In the genomic region with DNA sequence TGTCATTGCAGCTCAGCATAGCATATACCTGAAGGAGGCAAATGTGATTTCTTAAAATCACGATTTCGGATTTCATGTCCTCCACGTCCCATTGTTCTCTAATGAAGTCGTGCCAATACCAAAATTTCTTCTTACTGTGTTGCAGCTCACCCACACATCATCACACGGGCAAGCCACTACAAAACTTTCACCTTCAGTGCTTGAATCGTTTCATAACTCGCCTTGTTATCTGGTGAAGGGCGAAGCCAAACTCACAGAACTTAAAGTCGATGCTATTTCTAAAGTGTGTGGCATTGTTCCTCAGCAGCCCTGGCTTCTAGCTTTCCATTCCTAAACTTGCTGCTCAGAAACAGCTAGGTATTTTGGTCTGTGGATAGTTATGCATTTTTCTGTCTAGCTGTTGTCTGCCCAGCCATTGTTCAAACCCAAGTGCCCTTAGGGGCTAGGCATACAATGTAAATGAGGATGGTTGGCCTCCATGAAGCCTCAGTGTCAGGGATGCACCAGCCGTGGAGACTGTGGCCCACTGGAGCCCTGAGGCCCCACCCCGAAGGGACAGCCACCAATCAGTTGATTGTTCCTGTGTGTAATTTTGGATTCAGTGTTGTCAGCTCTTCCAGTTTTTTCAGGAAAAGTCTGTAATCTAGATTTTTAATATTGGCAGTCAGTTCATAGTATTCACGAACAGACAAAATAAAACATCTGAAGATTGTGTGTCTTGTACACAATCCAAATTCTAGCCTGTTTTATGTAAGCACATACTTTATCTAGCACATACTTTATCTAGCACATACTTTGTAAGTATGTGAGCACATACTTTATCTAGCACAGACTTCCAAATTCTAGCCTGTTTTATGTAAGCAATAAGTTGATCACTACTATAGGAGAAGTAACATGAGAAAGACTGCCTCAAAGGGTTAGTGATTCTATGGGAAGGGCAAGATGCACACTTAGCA, we compare ENCODE assay signal across 19 cellular contexts.
A peak's percentile ranks its signal among the peaks of the same experiment; 100 is the strongest.
DNase-seq lines count a peak whose midpoint lies in the region; ATAC-seq and TF ChIP-seq lines count a peak whose summit lies in the region.
"Had no signal": no experiment of that assay in that cellular context is flagged by ENCODE, and none has a peak within 500 bp of the region (broad histone marks: within the 10 kb centered on the region; RNA-seq: fewer than 3 reads in every experiment).

No MANE protein-coding gene starts in this region.

- DNase-seq in esophagus muscularis mucosa (ENCODE audit: extremely low spot score) (no peak), erythroblast (lab: John Stamatoyannopoulos, UW) (no peak)
- DNase-seq: activated CD4-positive, alpha-beta T cell treated with anti-CD3 and anti-CD28 coated beads for 48 hours; activated CD8-positive, alpha-beta memory T cell treated with anti-CD3 and anti-CD28 coated beads, Interleukin-2, amount 50 U/mL, for 4 hours; activated effector memory CD4-positive, alpha-beta T cell treated with anti-CD3 and anti-CD28 coated beads, Interleukin-2, amount 50 U/mL, for 16 hours; anterior cingulate cortex; cortex of kidney; NCI-H1105 treated with DMSO at 0.1 percent for 48 hours; NCI-H748 treated with DMSO at 0.1 percent for 48 hours; occipital lobe; OCI-M1; testis had no signal

- TF ChIP-seq CTCF in esophagus muscularis mucosa (IDR thresholded peaks at IDR 0.05) = no peak
- TF ChIP-seq CTCF in liver (IDR thresholded peaks at IDR 0.05; ENCODE audit: low read depth, low read length, missing input control) = no peak

- H3K9me3 ChIP-seq in esophagus muscularis mucosa (no peaks in the 10 kb centered on the region), liver (ENCODE audit: control insufficient read depth in 4 of 4, low read length in 3 of 4) (no peaks in the 10 kb centered on the region), stomach smooth muscle (ENCODE audit: control insufficient read depth in 2 of 2, low read length in 2 of 2) (no peaks in the 10 kb centered on the region)
- H3K9me3 ChIP-seq: testis had no signal

- H3K4me3 ChIP-seq in esophagus muscularis mucosa = no peak overlapping the region
- no peak overlapping the region for H3K4me3 ChIP-seq in liver (ENCODE audit: low read depth in 1 of 3, low read length in 3 of 3)
- H3K4me3 ChIP-seq in stomach smooth muscle (ENCODE audit: low read length in 2 of 2) = peak overlapping the region in 1 of 2 donors; percentile 15
- H3K4me3 ChIP-seq: skin epidermis, testis had no signal

- ATAC-seq in GM21528 (IDR thresholded peaks at IDR 0.05; ENCODE audit: low FRiP score, unreplicated experiment) (no peak), GM19397 (IDR thresholded peaks at IDR 0.05; ENCODE audit: unreplicated experiment) (no peak)

- H3K27me3 ChIP-seq in esophagus muscularis mucosa (no peaks in the 10 kb centered on the region), liver (ENCODE audit: control insufficient read depth in 4 of 4, insufficient read depth in 4 of 4, low read length in 3 of 4) (no peaks in the 10 kb centered on the region), stomach smooth muscle (ENCODE audit: control insufficient read depth in 1 of 2, insufficient read depth in 2 of 2, low read length in 2 of 2) (no peaks in the 10 kb centered on the region)
- H3K27me3 ChIP-seq: testis had no signal

- TF ChIP-seq POLR2A in esophagus muscularis mucosa (IDR thresholded peaks at IDR 0.05; ENCODE audit: low read depth) (no peak), erythroblast (IDR thresholded peaks at IDR 0.05; ENCODE audit: low read length) (no peak)

- peaks cover 0 to 16% (median 2%) of the 10 kb centered on the region in 4 donors for H3K36me3 ChIP-seq in esophagus muscularis mucosa
- H3K36me3 ChIP-seq in liver (ENCODE audit: control insufficient read depth in 4 of 4, insufficient read depth in 3 of 4, low read depth in 1 of 4, low read length in 3 of 4) = peaks cover 0 to 14% (median 8%) of the 10 kb centered on the region in 4 donors
- peaks cover 4 to 14% of the 10 kb centered on the region in 2 donors for H3K36me3 ChIP-seq in stomach smooth muscle (ENCODE audit: control insufficient read depth in 2 of 2, insufficient read depth in 2 of 2, low read length in 2 of 2)

- no peak for TF ChIP-seq RAD21 in liver (IDR thresholded peaks at IDR 0.05)

- WGBS in esophagus muscularis mucosa = 70% methylated on average over 12 of the region's 12 CpGs
- 61% methylated on average over 12 of the region's 12 CpGs for WGBS in liver

- H3K4me1 ChIP-seq in esophagus muscularis mucosa (peaks cover 14 to 94% (median 90%) of the 10 kb centered on the region in 4 donors), liver (ENCODE audit: control insufficient read depth in 4 of 4, insufficient read depth in 4 of 4, low read length in 3 of 4) (peaks cover 19 to 64% (median 56%) of the 10 kb centered on the region in 4 donors), stomach smooth muscle (ENCODE audit: control insufficient read depth, insufficient read depth, low read length) (peaks cover 34% of the 10 kb centered on the region)
- H3K4me1 ChIP-seq: testis had no signal

- intact Hi-C loops in esophagus muscularis mucosa (cut with DNase I) = no loop called here

- H3K27ac ChIP-seq in angular gyrus (ENCODE audit: low read depth, low read length) (peak overlapping the region; percentile 60), esophagus muscularis mucosa (replicated peaks in 1 of 4) (peak overlapping the region; percentile 30 to 77 (median 68)), liver (ENCODE audit: low read depth in 1 of 2, low read length in 2 of 2) (peak overlapping the region; percentile 5 to 39), stomach smooth muscle (ENCODE audit: low read length) (peak overlapping the region; percentile 46)
- H3K27ac ChIP-seq: KMS-11, testis had no signal

- TF ChIP-seq EP300 in esophagus muscularis mucosa (IDR thresholded peaks at IDR 0.05) = no peak

- no peak overlapping the region for H3K9ac ChIP-seq in liver (ENCODE audit: low read depth in 1 of 2, low read length in 2 of 2)
- peak overlapping the region in 1 of 2 donors; percentile 13 for H3K9ac ChIP-seq in stomach smooth muscle (ENCODE audit: low read length in 2 of 2)
- H3K9ac ChIP-seq: KMS-11 had no signal

TF ChIP-seq in liver, 16 proteins besides CTCF, POLR2A, EP300 and RAD21:
- TF ChIP-seq, protein P1, sequence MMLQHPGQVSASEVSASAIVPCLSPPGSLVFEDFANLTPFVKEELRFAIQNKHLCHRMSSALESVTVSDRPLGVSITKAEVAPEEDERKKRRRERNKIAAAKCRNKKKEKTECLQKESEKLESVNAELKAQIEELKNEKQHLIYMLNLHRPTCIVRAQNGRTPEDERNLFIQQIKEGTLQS (IDR thresholded peaks at IDR 0.05) = no peak
- TF ChIP-seq, protein P2, sequence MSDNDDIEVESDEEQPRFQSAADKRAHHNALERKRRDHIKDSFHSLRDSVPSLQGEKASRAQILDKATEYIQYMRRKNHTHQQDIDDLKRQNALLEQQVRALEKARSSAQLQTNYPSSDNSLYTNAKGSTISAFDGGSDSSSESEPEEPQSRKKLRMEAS (IDR thresholded peaks at IDR 0.05) = no peak
- TF ChIP-seq NR2F2 (IDR thresholded peaks at IDR 0.05) (no peak), EGR1 (IDR thresholded peaks at IDR 0.05; ENCODE audit: low read depth in 2 of 2) (no peak), JUND (IDR thresholded peaks at IDR 0.05) (no peak), HNF4G (IDR thresholded peaks at IDR 0.05) (no peak), YY1 (IDR thresholded peaks at IDR 0.05) (no peak), TAF1 (conservative IDR thresholded peaks at IDR 0.05) (no peak), RXRA (IDR thresholded peaks at IDR 0.05) (no peak), SP1 (IDR thresholded peaks at IDR 0.05) (no peak), FOXA2 (IDR thresholded peaks at IDR 0.05) (no peak), HNF4A (conservative IDR thresholded peaks at IDR 0.05) (no peak), FOXA1 (IDR thresholded peaks at IDR 0.05) (no peak)
- TF ChIP-seq, protein P3, sequence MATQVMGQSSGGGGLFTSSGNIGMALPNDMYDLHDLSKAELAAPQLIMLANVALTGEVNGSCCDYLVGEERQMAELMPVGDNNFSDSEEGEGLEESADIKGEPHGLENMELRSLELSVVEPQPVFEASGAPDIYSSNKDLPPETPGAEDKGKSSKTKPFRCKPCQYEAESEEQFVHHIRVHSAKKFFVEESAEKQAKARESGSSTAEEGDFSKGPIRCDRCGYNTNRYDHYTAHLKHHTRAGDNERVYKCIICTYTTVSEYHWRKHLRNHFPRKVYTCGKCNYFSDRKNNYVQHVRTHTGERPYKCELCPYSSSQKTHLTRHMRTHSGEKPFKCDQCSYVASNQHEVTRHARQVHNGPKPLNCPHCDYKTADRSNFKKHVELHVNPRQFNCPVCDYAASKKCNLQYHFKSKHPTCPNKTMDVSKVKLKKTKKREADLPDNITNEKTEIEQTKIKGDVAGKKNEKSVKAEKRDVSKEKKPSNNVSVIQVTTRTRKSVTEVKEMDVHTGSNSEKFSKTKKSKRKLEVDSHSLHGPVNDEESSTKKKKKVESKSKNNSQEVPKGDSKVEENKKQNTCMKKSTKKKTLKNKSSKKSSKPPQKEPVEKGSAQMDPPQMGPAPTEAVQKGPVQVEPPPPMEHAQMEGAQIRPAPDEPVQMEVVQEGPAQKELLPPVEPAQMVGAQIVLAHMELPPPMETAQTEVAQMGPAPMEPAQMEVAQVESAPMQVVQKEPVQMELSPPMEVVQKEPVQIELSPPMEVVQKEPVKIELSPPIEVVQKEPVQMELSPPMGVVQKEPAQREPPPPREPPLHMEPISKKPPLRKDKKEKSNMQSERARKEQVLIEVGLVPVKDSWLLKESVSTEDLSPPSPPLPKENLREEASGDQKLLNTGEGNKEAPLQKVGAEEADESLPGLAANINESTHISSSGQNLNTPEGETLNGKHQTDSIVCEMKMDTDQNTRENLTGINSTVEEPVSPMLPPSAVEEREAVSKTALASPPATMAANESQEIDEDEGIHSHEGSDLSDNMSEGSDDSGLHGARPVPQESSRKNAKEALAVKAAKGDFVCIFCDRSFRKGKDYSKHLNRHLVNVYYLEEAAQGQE (IDR thresholded peaks at IDR 0.05) = no peak
